Comparison of ENCODE assay signal across 10 cellular contexts in genomic region chr17:74768069-74768762, GRCh38. TPM values are rescaled to one million over a fixed set of nuclear protein-coding genes. Genes with fewer than 3 reads are reported as not detected.
DNase-seq lines count a peak whose midpoint lies in the region; ATAC-seq and TF ChIP-seq lines count a peak whose summit lies in the region.
"Had no signal": no experiment of that assay in that cellular context is flagged by ENCODE, and none has a peak within 500 bp of the region (broad histone marks: within the 10 kb centered on the region; RNA-seq: fewer than 3 reads in every experiment).

No MANE protein-coding gene starts in this region.

- peaks cover 26% of the 10 kb centered on the region for H3F3A ChIP-seq in SK-N-SH (replicated peaks; ENCODE audit: insufficient read depth)

- peak overlapping the region; percentile 37 to 96 (median 67) for H3K27ac Mint-ChIP-seq in CD8-positive, alpha-beta memory T cell

- H3K36me3 ChIP-seq in CD8-positive, alpha-beta memory T cell (ENCODE audit: insufficient read depth, low read length), result peaks cover 73% of the 10 kb centered on the region
- H3K36me3 ChIP-seq in SK-N-SH (replicated peaks in 1 of 2; ENCODE audit: control insufficient read depth in 1 of 2, insufficient read depth in 2 of 2, low read length in 1 of 2) (peaks cover 20 to 40% of the 10 kb centered on the region in 2 experiments), esophagus squamous epithelium (peaks cover 26 to 100% (median 40%) of the 10 kb centered on the region in 3 donors), osteoblast (ENCODE audit: insufficient read depth, low read length) (peaks cover 29% of the 10 kb centered on the region)
- H3K36me3 ChIP-seq: neural progenitor cell had no signal

- no peaks in the 10 kb centered on the region; the same call in 1 of the 2 replicates for H3K79me2 ChIP-seq in SK-N-SH (ENCODE audit: insufficient read depth)
- H3K79me2 ChIP-seq in osteoblast (ENCODE audit: insufficient read depth, low read length), result peaks cover 10% of the 10 kb centered on the region

- H3K4me3 ChIP-seq in CD8-positive, alpha-beta memory T cell (ENCODE audit: low read length), result no peak overlapping the region
- no peak overlapping the region for H3K4me3 ChIP-seq in SK-N-SH (ENCODE audit: low read depth in 2 of 2, low read length in 1 of 2)
- H3K4me3 ChIP-seq in esophagus squamous epithelium, result no peak overlapping the region
- peak overlapping the region; percentile 25 for H3K4me3 ChIP-seq in osteoblast (ENCODE audit: insufficient read depth, low read length)
- H3K4me3 ChIP-seq: neural progenitor cell had no signal

- H3K4me1 Mint-ChIP-seq in CD8-positive, alpha-beta memory T cell, result peaks cover 37 to 57% (median 42%) of the 10 kb centered on the region in 3 donors

- POLR2A ChIA-PET in CD8-positive, alpha-beta memory T cell (lab: Charles Lee), result no interaction called here
- POLR2A ChIA-PET in SK-N-SH (lab: Yijun Ruan, JAX), result interaction anchor here (2.0 kb wide), 1 partner anchor 8 kb away, joined by 5 read pairs; the partner anchor contains the start of gene NAT9

- TF ChIP-seq POLR2A in esophagus squamous epithelium (IDR thresholded peaks at IDR 0.05), result no peak

- H2AFZ ChIP-seq in SK-N-SH (ENCODE audit: low read depth) (no peak overlapping the region), osteoblast (ENCODE audit: low read length) (peak overlapping the region; percentile 41)
- H2AFZ ChIP-seq: neural progenitor cell had no signal

- H3K9ac ChIP-seq in SK-N-SH, result peak overlapping the region; percentile 16; the same call in 1 of the 2 replicates
- H3K9ac ChIP-seq: neural progenitor cell had no signal

- CTCF ChIA-PET in CD8-positive, alpha-beta memory T cell (lab: Charles Lee), result interaction anchor here (1.1 to 2.4 kb wide), 5 partner anchors 9 to 32 kb away, joined by 3 to 9 read pairs (median 5); partner anchors contain the start of gene RAB37
- CTCF ChIA-PET in SK-N-SH (lab: Yijun Ruan, JAX), result interaction anchor here (0.8 to 48.0 kb wide), 5 partner anchors 14 to 202 kb away, joined by 5 to 1361 read pairs (median 13); partner anchors contain the start of genes NHERF1 and RAB37

- no peaks in the 10 kb centered on the region for H3K9me3 ChIP-seq in CD8-positive, alpha-beta memory T cell (ENCODE audit: low read length)
- no peaks in the 10 kb centered on the region for H3K9me3 ChIP-seq in SK-N-SH
- no peaks in the 10 kb centered on the region for H3K9me3 ChIP-seq in esophagus squamous epithelium
- H3K9me3 ChIP-seq in osteoblast (ENCODE audit: low read depth, low read length), result no peaks in the 10 kb centered on the region

- no peak for TF ChIP-seq RAD21 in SK-N-SH (IDR thresholded peaks at IDR 0.05; ENCODE audit: low read length)

- peak in 1 of 2 experiments; percentile 33; a peak in 1 of 4 replicates for TF ChIP-seq EP300 in SK-N-SH (IDR thresholded peaks at IDR 0.05; ENCODE audit: borderline replicate concordance in 1 of 2, low read depth in 1 of 2, low read length in 1 of 2)

- ATAC-seq in GM21576 (IDR thresholded peaks at IDR 0.05; ENCODE audit: unreplicated experiment), result no peak

- H3K27me3 Mint-ChIP-seq in CD8-positive, alpha-beta memory T cell, result peaks cover 0 to 2% of the 10 kb centered on the region in 2 donors

- peaks cover 22% of the 10 kb centered on the region for H3K4me1 ChIP-seq in CD8-positive, alpha-beta memory T cell (ENCODE audit: insufficient read depth, low read length)
- H3K4me1 ChIP-seq in SK-N-SH (ENCODE audit: control insufficient read depth in 1 of 2, insufficient read depth in 2 of 2, low read depth in 1 of 2, low read length in 1 of 2), result peaks cover 16 to 27% of the 10 kb centered on the region in 2 experiments; a peak in 3 of 4 replicates
- H3K4me1 ChIP-seq in esophagus squamous epithelium, result peaks cover 14 to 76% (median 26%) of the 10 kb centered on the region in 3 donors
- H3K4me1 ChIP-seq in osteoblast (ENCODE audit: insufficient read depth, low read length), result peaks cover 25% of the 10 kb centered on the region

- H3K9me3 Mint-ChIP-seq in CD8-positive, alpha-beta memory T cell, result no peaks in the 10 kb centered on the region
- H3K9me3 Mint-ChIP-seq: neural progenitor cell had no signal

- H3K4me2 ChIP-seq in SK-N-SH, result peak overlapping the region; percentile 26; the same call in 1 of the 2 replicates
- peak overlapping the region; percentile 43 for H3K4me2 ChIP-seq in osteoblast (ENCODE audit: insufficient read depth, low read length)
- H3K4me2 ChIP-seq: neural progenitor cell had no signal

- WGBS in SK-N-SH (ENCODE audit: low lambda C conversion rate), result 68% methylated on average over 14 of the region's 17 CpGs
- 54 to 73% methylated on average over 6 to 16 of the region's 17 CpGs for WGBS in esophagus squamous epithelium, 2 donors

- H3K36me3 Mint-ChIP-seq in CD8-positive, alpha-beta memory T cell, result peaks cover 0 to 90% (median 11%) of the 10 kb centered on the region in 3 donors

- H3K9me2 ChIP-seq in SK-N-SH, result no peaks in the 10 kb centered on the region

- no peaks in the 10 kb centered on the region for H3K27me3 ChIP-seq in CD8-positive, alpha-beta memory T cell (ENCODE audit: insufficient read depth, low read length, poor library complexity, severe bottlenecking)
- no peaks in the 10 kb centered on the region for H3K27me3 ChIP-seq in SK-N-SH (ENCODE audit: insufficient read depth)
- H3K27me3 ChIP-seq in esophagus squamous epithelium, result no peaks in the 10 kb centered on the region
- H3K27me3 ChIP-seq in osteoblast (ENCODE audit: insufficient read depth, low read length), result no peaks in the 10 kb centered on the region
- H3K27me3 ChIP-seq: neural progenitor cell had no signal

- TF ChIP-seq CTCF in SK-N-SH (IDR thresholded peaks at IDR 0.05) (no peak; the same call in 1 of the 2 replicates), esophagus squamous epithelium (IDR thresholded peaks at IDR 0.05) (no peak), osteoblast (IDR thresholded peaks at IDR 0.05; ENCODE audit: extremely low read depth, low read depth, low read length) (peak; percentile 7)

- H3K27ac ChIP-seq in CD8-positive, alpha-beta memory T cell (ENCODE audit: low read depth, low read length), result no peak overlapping the region
- H3K27ac ChIP-seq in SK-N-SH (ENCODE audit: low read depth in 2 of 2, low read length in 1 of 2) (peak overlapping the region; percentile 18 to 60), esophagus squamous epithelium (peak overlapping the region; percentile 67 to 81 (median 68)), osteoblast (ENCODE audit: low read depth, low read length) (peak overlapping the region; percentile 72)

- intact Hi-C loops in esophagus squamous epithelium (cut with DNase I), result no loop called here

- H4K20me1 ChIP-seq in SK-N-SH (ENCODE audit: insufficient read depth), result no peaks in the 10 kb centered on the region; the same call in 1 of the 2 replicates
- H4K20me1 ChIP-seq in osteoblast (ENCODE audit: insufficient read depth, low read length), result peaks cover 8% of the 10 kb centered on the region

- no peak for DNase-seq in CD8-positive, alpha-beta memory T cell
- DNase-seq in SK-N-SH (peak; percentile 52), esophagus squamous epithelium (lab: John Stamatoyannopoulos, UW) (no peak), osteoblast (ENCODE audit: insufficient read length, low spot score, missing footprints) (peak; percentile 96), mesenteric fat pad (ENCODE audit: low spot score) (no peak), NCI-H2081 (lab: John Stamatoyannopoulos, UW) (no peak)
- no peak for DNase-seq in activated CD4-positive, alpha-beta T cell treated with anti-CD3 and anti-CD28 coated beads for 48 hours
- DNase-seq: KBM-7 had no signal

- no peak overlapping the region for H3K4me3 Mint-ChIP-seq in CD8-positive, alpha-beta memory T cell
- H3K4me3 Mint-ChIP-seq: neural progenitor cell had no signal

TF ChIP-seq in SK-N-SH, 30 proteins besides CTCF, POLR2A, EP300 and RAD21 (continues in another document):
- TF ChIP-seq SIN3A (IDR thresholded peaks at IDR 0.05; ENCODE audit: borderline replicate concordance, low read depth, low read length) (0 out of 2 replicates have a peak, but pooled peaks have one; percentile 18), FOXJ3 (CRISPR knock-in tag; IDR thresholded peaks at IDR 0.05) (no peak), MEF2A (IDR thresholded peaks at IDR 0.05; ENCODE audit: borderline replicate concordance, low read depth) (no peak), JUND (IDR thresholded peaks at IDR 0.05) (peak; percentile 45; the same call in 1 of the 2 replicates), ELF1 (IDR thresholded peaks at IDR 0.05) (0 out of 2 replicates have a peak, but pooled peaks have one; percentile 33), RXRA (IDR thresholded peaks at IDR 0.05; ENCODE audit: borderline replicate concordance, low read depth) (peak; percentile 67; the same call in 1 of the 2 replicates)

RNA-seq across cellular contexts. Expression of gene NAT9, which starts 7.9 kb away (rescaled TPM):
- 10 to 100 TPM; 42.7 to 44.5 TPM for total RNA-seq in CD8-positive, alpha-beta memory T cell
- 17.1 TPM for polyA plus RNA-seq in CD8-positive, alpha-beta memory T cell
- 117 and 190 TPM in 2 replicates for polyA plus RNA-seq in SK-N-SH (2012; rRNA removed)
- 38.1 and 64.6 TPM in 2 replicates for polyA plus RNA-seq in SK-N-SH (2012; cell fraction: cytosol; rRNA removed)
- 744 and 872 TPM in 2 replicates for polyA plus RNA-seq in SK-N-SH (2012; cell fraction: nucleus; rRNA removed)
- total RNA-seq in esophagus squamous epithelium (10 to 100 TPM; 17.3 to 29.8 (median 24.5) TPM), osteoblast (33.0 and 35.1 TPM in 2 replicates), mesenteric fat pad (37.8 TPM)

RNA-seq across cellular contexts. Expression of gene NHERF1, which starts 19.8 kb away (rescaled TPM):
- total RNA-seq in CD8-positive, alpha-beta memory T cell, result 100 to 1,000 TPM; 131 to 133 TPM
- 674 TPM for polyA plus RNA-seq in CD8-positive, alpha-beta memory T cell
- polyA plus RNA-seq in SK-N-SH (2012; rRNA removed), result 26.9 and 40.1 TPM in 2 replicates
- polyA plus RNA-seq in SK-N-SH (2012; cell fraction: cytosol; rRNA removed), result 23.7 and 29.2 TPM in 2 replicates
- polyA plus RNA-seq in SK-N-SH (2012; cell fraction: nucleus; rRNA removed), result 21.2 and 25.9 TPM in 2 replicates
- total RNA-seq in esophagus squamous epithelium (100 to 1,000 TPM; 214 to 483 (median 313) TPM), osteoblast (15.9 and 22.1 TPM in 2 replicates), mesenteric fat pad (13.9 TPM)

RNA-seq across cellular contexts. Expression of gene RAB37, which starts 31.2 kb away (rescaled TPM):
- total RNA-seq in CD8-positive, alpha-beta memory T cell, result 1 to 10 TPM; 5.8 to 6.0 TPM
- 125 TPM for polyA plus RNA-seq in CD8-positive, alpha-beta memory T cell
- polyA plus RNA-seq in SK-N-SH (2012; rRNA removed), result 0.13 and 0.25 TPM in 2 replicates
- polyA plus RNA-seq in SK-N-SH (2012; cell fraction: cytosol; rRNA removed), result 0.09 and 0.12 TPM in 2 replicates
- polyA plus RNA-seq in SK-N-SH (2012; cell fraction: nucleus; rRNA removed), result 0.26 and 0.31 TPM in 2 replicates
- total RNA-seq in esophagus squamous epithelium (1 to 10 TPM in 2 of 4 donors, under 1 TPM in 1, not detected in 1; 0.44 to 3.2 (median 1.6) TPM), osteoblast (under 0.01 and 0.36 TPM in 2 replicates), mesenteric fat pad (1.3 TPM)

RNA-seq across cellular contexts. Expression of gene CD300LF, which starts 55.5 kb away (rescaled TPM):
- not detected for total RNA-seq in CD8-positive, alpha-beta memory T cell
- polyA plus RNA-seq in CD8-positive, alpha-beta memory T cell, result not detected
- polyA plus RNA-seq in SK-N-SH (2012; rRNA removed), result not detected in 2 replicates
- not detected in 2 replicates for polyA plus RNA-seq in SK-N-SH (2012; cell fraction: cytosol; rRNA removed)
- not detected in 2 replicates for polyA plus RNA-seq in SK-N-SH (2012; cell fraction: nucleus; rRNA removed)
- total RNA-seq in esophagus squamous epithelium (1 to 10 TPM in 2 of 4 donors, under 1 TPM in 2; 0.48 to 1.3 (median 0.89) TPM), osteoblast (not detected in 2 replicates), mesenteric fat pad (2.8 TPM)

Comparison
In these comparisons a context has a peak if more than half of its experiments do, and no peak if none do; other contexts are left out.
1. DNase-seq: peak in SK-N-SH (single experiment) and osteoblast (single experiment); none in CD8-positive, alpha-beta memory T cell (0 of 5), esophagus squamous epithelium (single experiment), mesenteric fat pad (single experiment), NCI-H2081 (0 of 2) and activated CD4-positive, alpha-beta T cell treated with anti-CD3 and anti-CD28 coated beads for 48 hours (single experiment).